13 cellular contexts compared by ENCODE assay signal in genomic region chr7:102673447-102674067, GRCh38. TPM values are rescaled to one million over a fixed set of nuclear protein-coding genes. Genes with fewer than 3 reads are reported as not detected.
"Had no signal": no experiment of that assay in that cellular context is flagged by ENCODE, and none has a peak within 500 bp of the region (broad histone marks: within the 10 kb centered on the region; RNA-seq: fewer than 3 reads in every experiment).

No MANE protein-coding gene starts in this region.

RNA-seq across cellular contexts. Expression of gene POLR2J2, which starts 2.1 kb away (rescaled TPM):
- total RNA-seq: ascending aorta had no signal

RNA-seq across cellular contexts. Expression of gene SPDYE2B, which starts 23.4 kb away (rescaled TPM):
- total RNA-seq: activated CD4-positive, alpha-beta T cell treated with anti-CD3 and anti-CD28 coated beads, Interleukin-2, amount 10 ng/mL, durations not matched to agents 7 days and 5 days; activated CD8-positive, alpha-beta memory T cell treated with anti-CD3 and anti-CD28 coated beads for 36 hours; activated naive CD4-positive, alpha-beta T cell treated with anti-CD3 and anti-CD28 coated beads, Interleukin-2, amount 50 U/mL, for 72 hours; activated naive CD8-positive, alpha-beta T cell treated with anti-CD3 and anti-CD28 coated beads for 36 hours; ascending aorta; bronchial epithelial cell; cardiac muscle cell; T-cell; T-helper 1 cell treated with Interleukin-12 subunit alpha and Interleukin-12 subunit beta and Interleukin-4 antibody, amounts not matched to agents 30 ng/mL and 1 ng/mL, for 36 hours; T-helper 17 cell; T-helper 2 cell treated with Interferon-gamma antibody and Interleukin-4, amounts not matched to agents 100 ng/mL and 5 ng/mL, for 36 hours; WTC11 had no signal
- polyA plus RNA-seq: adipose tissue had no signal
